ENCODE assay signal across 7 cellular contexts in genomic region chr15:64892850-64893403, GRCh38. TPM values are rescaled to one million over a fixed set of nuclear protein-coding genes. Genes with fewer than 3 reads are reported as not detected.
DNase-seq lines count a peak whose midpoint lies in the region; ATAC-seq lines count a peak whose summit lies in the region.

No MANE protein-coding gene starts in this region.

- H3K36me3 Mint-ChIP-seq in activated CD4-positive, alpha-beta memory T cell treated with anti-CD3 and anti-CD28 coated beads, Interleukin-2, amount 10 ng/mL, durations not matched to agents 7 days and 5 days (ENCODE audit: low read depth), result peaks cover 10% of the 10 kb centered on the region
- no peaks in the 10 kb centered on the region for H3K36me3 Mint-ChIP-seq in stimulated activated naive CD8-positive, alpha-beta T cell treated with anti-CD3 and anti-CD28 coated beads, Interleukin-15, Interleukin-2, amounts not matched to agents 100 ng/mL and 50 ng/mL, for 24 hours (ENCODE audit: low read depth)

- H3K4me3 Mint-ChIP-seq in activated CD4-positive, alpha-beta memory T cell treated with anti-CD3 and anti-CD28 coated beads, Interleukin-2, amount 10 ng/mL, durations not matched to agents 7 days and 5 days, result peak overlapping the region; percentile 82
- H3K4me3 Mint-ChIP-seq in stimulated activated naive CD8-positive, alpha-beta T cell treated with anti-CD3 and anti-CD28 coated beads, Interleukin-15, Interleukin-2, amounts not matched to agents 100 ng/mL and 50 ng/mL, for 24 hours, result peak overlapping the region; percentile 93

- DNase-seq in activated CD4-positive, alpha-beta memory T cell treated with anti-CD3 and anti-CD28 coated beads, Interleukin-2, amount 10 ng/mL, durations not matched to agents 7 days and 5 days, result peak; percentile 45
- peak; percentile 30 for DNase-seq in islet precursor cell
- no peak for DNase-seq in DMS53 treated with DMSO at 0.1 percent for 48 hours (lab: John Stamatoyannopoulos, UW; ENCODE audit: unreplicated experiment)

- H3K36me3 ChIP-seq in KOPT-K1 (ENCODE audit: insufficient read depth, low read length), result no peaks in the 10 kb centered on the region

- no peaks in the 10 kb centered on the region for H3K9me3 Mint-ChIP-seq in activated CD4-positive, alpha-beta memory T cell treated with anti-CD3 and anti-CD28 coated beads, Interleukin-2, amount 10 ng/mL, durations not matched to agents 7 days and 5 days
- H3K9me3 Mint-ChIP-seq in stimulated activated naive CD8-positive, alpha-beta T cell treated with anti-CD3 and anti-CD28 coated beads, Interleukin-15, Interleukin-2, amounts not matched to agents 100 ng/mL and 50 ng/mL, for 24 hours, result no peaks in the 10 kb centered on the region

- CTCF ChIA-PET in activated CD4-positive, alpha-beta memory T cell treated with anti-CD3 and anti-CD28 coated beads, Interleukin-2, amount 10 ng/mL, durations not matched to agents 7 days and 5 days (lab: Charles Lee), result interaction anchor here (2.6 to 6.2 kb wide), 6 partner anchors 9 to 84 kb away, joined by 10 to 105 read pairs (median 28); no protein-coding TSS in a partner anchor

- peak overlapping the region; percentile 97 for H3K27ac ChIP-seq in KOPT-K1 (ENCODE audit: low read depth, low read length, poor library complexity, severe bottlenecking)

- POLR2A ChIA-PET in activated CD4-positive, alpha-beta memory T cell treated with anti-CD3 and anti-CD28 coated beads, Interleukin-2, amount 10 ng/mL, durations not matched to agents 7 days and 5 days (lab: Charles Lee), result interaction anchor here (0.6 to 6.3 kb wide), 25 partner anchors 9 to 1612 kb away, joined by 3 to 182 read pairs (median 13); partner anchors contain the start of genes CIAO2A, PARP16, PIF1 and PLEKHO2

- ATAC-seq in GM21447 (IDR thresholded peaks at IDR 0.05; ENCODE audit: unreplicated experiment), result no peak
- no peak for ATAC-seq in HG03378 (IDR thresholded peaks at IDR 0.05; ENCODE audit: unreplicated experiment)

- H3K27ac Mint-ChIP-seq in activated CD4-positive, alpha-beta memory T cell treated with anti-CD3 and anti-CD28 coated beads, Interleukin-2, amount 10 ng/mL, durations not matched to agents 7 days and 5 days, result peak overlapping the region; percentile 99
- peak overlapping the region; percentile 99 for H3K27ac Mint-ChIP-seq in stimulated activated naive CD8-positive, alpha-beta T cell treated with anti-CD3 and anti-CD28 coated beads, Interleukin-15, Interleukin-2, amounts not matched to agents 100 ng/mL and 50 ng/mL, for 24 hours

- H3K9me3 ChIP-seq in KOPT-K1 (ENCODE audit: insufficient read depth, low read length, poor library complexity, severe bottlenecking), result no peaks in the 10 kb centered on the region

- H3K4me1 Mint-ChIP-seq in activated CD4-positive, alpha-beta memory T cell treated with anti-CD3 and anti-CD28 coated beads, Interleukin-2, amount 10 ng/mL, durations not matched to agents 7 days and 5 days, result peaks cover 67% of the 10 kb centered on the region
- H3K4me1 Mint-ChIP-seq in stimulated activated naive CD8-positive, alpha-beta T cell treated with anti-CD3 and anti-CD28 coated beads, Interleukin-15, Interleukin-2, amounts not matched to agents 100 ng/mL and 50 ng/mL, for 24 hours (ENCODE audit: low read depth), result peaks cover 61% of the 10 kb centered on the region

- H3K27me3 Mint-ChIP-seq in activated CD4-positive, alpha-beta memory T cell treated with anti-CD3 and anti-CD28 coated beads, Interleukin-2, amount 10 ng/mL, durations not matched to agents 7 days and 5 days, result no peaks in the 10 kb centered on the region
- H3K27me3 Mint-ChIP-seq in stimulated activated naive CD8-positive, alpha-beta T cell treated with anti-CD3 and anti-CD28 coated beads, Interleukin-15, Interleukin-2, amounts not matched to agents 100 ng/mL and 50 ng/mL, for 24 hours, result no peaks in the 10 kb centered on the region

RNA-seq across cellular contexts. Expression of gene ANKDD1A, which starts 18.8 kb away (rescaled TPM):
- total RNA-seq in activated CD4-positive, alpha-beta memory T cell treated with anti-CD3 and anti-CD28 coated beads, Interleukin-2, amount 10 ng/mL, durations not matched to agents 7 days and 5 days, result 10 to 100 TPM; 14.2 to 15.1 TPM

RNA-seq across cellular contexts. Expression of gene PLEKHO2, which starts 51.2 kb away (rescaled TPM):
- total RNA-seq in activated CD4-positive, alpha-beta memory T cell treated with anti-CD3 and anti-CD28 coated beads, Interleukin-2, amount 10 ng/mL, durations not matched to agents 7 days and 5 days, result 10 to 100 TPM; 32.9 to 33.1 TPM
